In the genomic region with DNA sequence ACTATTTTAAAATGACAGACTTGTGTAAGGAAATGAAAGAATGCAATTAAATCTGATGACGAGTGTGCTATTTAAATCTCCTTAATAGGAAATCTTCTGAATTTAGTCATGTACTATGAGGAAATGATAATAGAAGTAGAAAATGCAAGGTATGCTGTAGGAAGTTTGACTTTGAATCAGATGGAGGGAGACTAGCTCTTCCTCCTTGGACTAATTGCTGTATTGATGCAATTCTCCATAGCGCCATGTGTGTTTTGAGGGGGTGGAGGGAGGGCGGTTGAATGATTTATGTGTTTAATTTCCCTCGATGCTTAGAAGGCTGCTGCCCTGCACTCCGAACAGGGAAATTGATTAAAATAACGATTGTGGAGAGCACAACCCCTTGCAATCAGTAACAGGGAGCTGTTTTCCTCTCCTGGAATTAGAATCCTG, we compare ENCODE assay signal across 17 cellular contexts.
DNase-seq lines count a peak whose midpoint lies in the region; ATAC-seq and TF ChIP-seq lines count a peak whose summit lies in the region.
"Had no signal": no experiment of that assay in that cellular context is flagged by ENCODE, and none has a peak within 500 bp of the region (broad histone marks: within the 10 kb centered on the region; RNA-seq: fewer than 3 reads in every experiment).

No MANE protein-coding gene starts in this region.

- no peaks in the 10 kb centered on the region for H3K9me3 ChIP-seq in skeletal muscle satellite cell (replicated peaks; ENCODE audit: low read length)
- no peaks in the 10 kb centered on the region for H3K9me3 ChIP-seq in left lung
- H3K9me3 ChIP-seq: neutrophil had no signal

- DNase-seq in NCI-H748 (lab: John Stamatoyannopoulos, UW; ENCODE audit: unreplicated experiment): peak; percentile 48
- DNase-seq in NCI-H748 treated with DMSO at 0.1 percent for 48 hours (lab: John Stamatoyannopoulos, UW): no peak
- DNase-seq in T1000 (lab: John Stamatoyannopoulos, UW): peak; percentile 14
- peak; percentile 26 for DNase-seq in fibroblast of the conjunctiva (ENCODE audit: low read depth)
- no peak for DNase-seq in SKM-1 (lab: John Stamatoyannopoulos, UW; ENCODE audit: unreplicated experiment)
- no peak for DNase-seq in left lung
- DNase-seq: anterior cingulate cortex; erythroblast; NCI-H2081; stimulated activated CD4-positive, alpha-beta T cell treated with anti-CD3 and anti-CD28 coated beads, Interleukin-2, amount 100 ng/mL, for 24 hours; stomach had no signal

- H3K27me3 ChIP-seq in skeletal muscle satellite cell (ENCODE audit: control insufficient read depth, insufficient read depth, low read length) (no peaks in the 10 kb centered on the region), left lung (peaks cover 0 to 3% of the 10 kb centered on the region in 2 donors)
- H3K27me3 ChIP-seq: stomach had no signal

- H3K36me3 ChIP-seq in skeletal muscle satellite cell (ENCODE audit: insufficient read depth, low read length) (no peaks in the 10 kb centered on the region), left lung (no peaks in the 10 kb centered on the region)
- H3K36me3 ChIP-seq: neutrophil, stomach had no signal

- no peak overlapping the region for H3K27ac ChIP-seq in left lung
- H3K27ac ChIP-seq: 22Rv1, neutrophil, PC-9, stomach had no signal

- ATAC-seq in HG03571 (IDR thresholded peaks at IDR 0.05; ENCODE audit: unreplicated experiment) (no peak), left lung (no peak)
- ATAC-seq: left lobe of liver had no signal

- intact Hi-C loops in left lung (cut with DNase I): no loop called here

- H3K4me2 ChIP-seq in skeletal muscle satellite cell (ENCODE audit: low read length): peak overlapping the region; percentile 52
- H3K4me2 ChIP-seq: PC-9 had no signal

- peaks cover 25% of the 10 kb centered on the region for H3K4me1 ChIP-seq in skeletal muscle satellite cell (ENCODE audit: control insufficient read depth, insufficient read depth, low read length)
- no peaks in the 10 kb centered on the region for H3K4me1 ChIP-seq in left lung
- H3K4me1 ChIP-seq: stomach had no signal

- no peak for TF ChIP-seq CTCF in left lung (IDR thresholded peaks at IDR 0.05)

- peak overlapping the region; percentile 67 for H3K9ac ChIP-seq in skeletal muscle satellite cell (ENCODE audit: low read depth, low read length)

- peak overlapping the region; percentile 3 for H3K4me3 ChIP-seq in skeletal muscle satellite cell (ENCODE audit: low read length)
- H3K4me3 ChIP-seq in left lung: no peak overlapping the region
- H3K4me3 ChIP-seq: PC-9, stomach had no signal

Comparison
In these comparisons a context has a peak if more than half of its experiments do, and no peak if none do; other contexts are left out.
1. DNase-seq: peak in NCI-H748 (single experiment), T1000 (single experiment) and fibroblast of the conjunctiva (single experiment); none in NCI-H748 treated with DMSO at 0.1 percent for 48 hours (single experiment), SKM-1 (single experiment) and left lung (0 of 2).